ENCODE assay signal across 12 cellular contexts in genomic region chr10:22669163-22669711, GRCh38. TPM values are rescaled to one million over a fixed set of nuclear protein-coding genes. Genes with fewer than 3 reads are reported as not detected.
DNase-seq lines count a peak whose midpoint lies in the region; ATAC-seq and TF ChIP-seq lines count a peak whose summit lies in the region.
"Had no signal": no experiment of that assay in that cellular context is flagged by ENCODE, and none has a peak within 500 bp of the region (broad histone marks: within the 10 kb centered on the region; RNA-seq: fewer than 3 reads in every experiment).

No MANE protein-coding gene starts in this region.

- H3K4me2 ChIP-seq in H9 (ENCODE audit: insufficient read depth, insufficient read length, low read length) (no peak overlapping the region), mesendoderm (ENCODE audit: low read length) (no peak overlapping the region)

- intact Hi-C loops in naive thymus-derived CD4-positive, alpha-beta T cell (cut with micrococcal nuclease): loop anchor here (1.0 to 10.0 kb wide), 3 partner anchors 10 to 414 kb away; partner anchors contain the start of gene PIP4K2A (in 1 of the 2)

- H3K18ac ChIP-seq in H9 (ENCODE audit: insufficient read length, low read depth, low read length) (no peak overlapping the region), mesendoderm (ENCODE audit: low read length) (no peak overlapping the region)

- H2BK5ac ChIP-seq in H9 (ENCODE audit: insufficient read length, low read length) (no peak overlapping the region), mesendoderm (ENCODE audit: low read length) (no peak overlapping the region)

- TF ChIP-seq CTCF in H9 (conservative IDR thresholded peaks at IDR 0.05) (no peak), coronary artery (IDR thresholded peaks at IDR 0.05) (no peak)

- H4K91ac ChIP-seq in H9 (ENCODE audit: insufficient read length, low read depth, low read length): no peak overlapping the region

- peaks cover 50 to 56% of the 10 kb centered on the region in 2 experiments for H3K4me1 Mint-ChIP-seq in H9
- peaks cover 90 to 94% (median 90%) of the 10 kb centered on the region in 3 donors for H3K4me1 Mint-ChIP-seq in T-cell
- peaks cover 43 to 97% (median 91%) of the 10 kb centered on the region in 7 donors for H3K4me1 Mint-ChIP-seq in naive thymus-derived CD4-positive, alpha-beta T cell

- no peaks in the 10 kb centered on the region for H4K20me1 ChIP-seq in H9 (ENCODE audit: control insufficient read depth, insufficient read depth, insufficient read length)

- H3K9ac ChIP-seq in H9 (ENCODE audit: extremely low read depth, insufficient read length, low read length) (no peak overlapping the region), mesendoderm (ENCODE audit: low read length) (no peak overlapping the region)

- H3K79me1 ChIP-seq in H9 (ENCODE audit: insufficient read depth, low read depth, low read length, poor library complexity, severe bottlenecking) (peaks cover 3% of the 10 kb centered on the region), mesendoderm (ENCODE audit: low read length) (peaks cover 10% of the 10 kb centered on the region)

- no peak overlapping the region for H3T11ph ChIP-seq in H9 (ENCODE audit: low read length)

- H2AK5ac ChIP-seq in H9 (ENCODE audit: insufficient read length, low read length): no peak overlapping the region
- H2AK5ac ChIP-seq in mesendoderm (ENCODE audit: low read length): no peak overlapping the region

- H3K56ac ChIP-seq in H9 (ENCODE audit: insufficient read length, low read depth, low read length) (no peak overlapping the region), mesendoderm (ENCODE audit: low read length) (no peak overlapping the region)

- no peak overlapping the region for H2AFZ ChIP-seq in H9 (ENCODE audit: low read length)

- H2BK15ac ChIP-seq in H9 (ENCODE audit: low read depth, low read length) (no peak overlapping the region), mesendoderm (replicated peaks; ENCODE audit: low read depth) (no peak overlapping the region)

- CTCF ChIA-PET in T-cell (lab: Charles Lee): interaction anchor here in 1 of 2 donors (1.1 to 1.9 kb wide), 3 partner anchors 10 to 15 kb away, joined by 3 to 6 read pairs (median 5); no protein-coding TSS in a partner anchor
- CTCF ChIA-PET in naive thymus-derived CD4-positive, alpha-beta T cell (lab: Charles Lee): interaction anchor here (0.6 to 1.2 kb wide), 2 partner anchors 14 to 88 kb away, joined by 4 read pairs; no protein-coding TSS in a partner anchor

- H3K27me3 Mint-ChIP-seq in H9 (ENCODE audit: low read depth) (no peaks in the 10 kb centered on the region), T-cell (no peaks in the 10 kb centered on the region)
- H3K27me3 Mint-ChIP-seq in naive thymus-derived CD4-positive, alpha-beta T cell: no peaks in the 10 kb centered on the region

- H3K27ac Mint-ChIP-seq in H9: peak overlapping the region; percentile 21 to 85 (median 62); a peak in 5 of 7 replicates
- H3K27ac Mint-ChIP-seq in T-cell: peak overlapping the region; percentile 93 to 95
- peak overlapping the region; percentile 74 to 97 (median 89) for H3K27ac Mint-ChIP-seq in naive thymus-derived CD4-positive, alpha-beta T cell

- H3K14ac ChIP-seq in H9 (ENCODE audit: insufficient read depth, low read length): no peak overlapping the region

- H3K27ac ChIP-seq in H9 (ENCODE audit: insufficient read length, low read depth, low read length): no peak overlapping the region
- peak overlapping the region; percentile 12 for H3K27ac ChIP-seq in naive thymus-derived CD4-positive, alpha-beta T cell (ENCODE audit: low read depth, low read length)
- H3K27ac ChIP-seq in mesendoderm (ENCODE audit: low read depth, low read length): no peak overlapping the region
- H3K27ac ChIP-seq in coronary artery: no peak overlapping the region

- POLR2A ChIA-PET in T-cell (lab: Charles Lee): interaction anchor here (0.6 to 1.1 kb wide), 3 partner anchors 8 to 15 kb away, joined by 3 to 4 read pairs (median 4); no protein-coding TSS in a partner anchor
- POLR2A ChIA-PET in naive thymus-derived CD4-positive, alpha-beta T cell (lab: Charles Lee): interaction anchor here (0.9 to 9.0 kb wide), 7 partner anchors 12 to 46 kb away, joined by 3 to 145 read pairs (median 13); partner anchors contain the start of gene PIP4K2A

- WGBS in H9 (ENCODE audit: extremely low coverage, insufficient read length, low lambda C conversion rate): no CpG with 5 or more reads among the region's 13 CpGs
- WGBS in mesendoderm (ENCODE audit: extremely low coverage, insufficient coverage, low lambda C conversion rate): no CpG with 5 or more reads among the region's 13 CpGs

- H3K9me3 Mint-ChIP-seq in H9 (no peaks in the 10 kb centered on the region), T-cell (no peaks in the 10 kb centered on the region)
- H3K9me3 Mint-ChIP-seq in naive thymus-derived CD4-positive, alpha-beta T cell: peaks cover 0 to 2% (median 0%) of the 10 kb centered on the region in 11 donors

- no peaks in the 10 kb centered on the region for H3K36me3 ChIP-seq in naive thymus-derived CD4-positive, alpha-beta T cell (ENCODE audit: control insufficient read depth in 2 of 3, insufficient read depth in 3 of 3, low read length in 3 of 3)
- H3K36me3 ChIP-seq in mesendoderm (ENCODE audit: control insufficient read depth, insufficient read depth, low read length): no peaks in the 10 kb centered on the region
- H3K36me3 ChIP-seq: stomach had no signal

- H3K4me3 Mint-ChIP-seq in H9 (no peak overlapping the region), T-cell (peak overlapping the region; percentile 42 to 79 (median 44))
- H3K4me3 Mint-ChIP-seq in naive thymus-derived CD4-positive, alpha-beta T cell: peak overlapping the region; percentile 5 to 92 (median 72)

- H3K23me2 ChIP-seq in H9 (ENCODE audit: insufficient read length, low read depth, low read length, poor library complexity, severe bottlenecking): no peaks in the 10 kb centered on the region

- no peaks in the 10 kb centered on the region for H3K9me3 ChIP-seq in H9 (ENCODE audit: control insufficient read depth, low read depth, low read length)
- no peaks in the 10 kb centered on the region for H3K9me3 ChIP-seq in naive thymus-derived CD4-positive, alpha-beta T cell (ENCODE audit: control insufficient read depth in 2 of 3, low read length in 3 of 3)
- H3K9me3 ChIP-seq: stomach had no signal

- H4K5ac ChIP-seq in H9 (ENCODE audit: insufficient read length, low read depth, low read length) (no peak overlapping the region), mesendoderm (ENCODE audit: low read length) (no peak overlapping the region)

- H2BK20ac ChIP-seq in H9 (ENCODE audit: low read depth, low read length, poor library complexity, severe bottlenecking): no peak overlapping the region

- peak overlapping the region; percentile 27 for H3K4me3 ChIP-seq in naive thymus-derived CD4-positive, alpha-beta T cell (ENCODE audit: low read length)
- H3K4me3 ChIP-seq in mesendoderm (ENCODE audit: low read length) (no peak overlapping the region), coronary artery (no peak overlapping the region)
- H3K4me3 ChIP-seq: stomach had no signal

- H3K36me3 Mint-ChIP-seq in H9 (ENCODE audit: insufficient read depth in 1 of 3, low read depth in 3 of 3): no peaks in the 10 kb centered on the region; a peak in 1 of 7 replicates
- no peaks in the 10 kb centered on the region for H3K36me3 Mint-ChIP-seq in T-cell
- peaks cover 0 to 8% (median 0%) of the 10 kb centered on the region in 5 donors for H3K36me3 Mint-ChIP-seq in naive thymus-derived CD4-positive, alpha-beta T cell

- H2BK120ac ChIP-seq in H9 (ENCODE audit: low read depth, low read length, poor library complexity, severe bottlenecking) (no peak overlapping the region), mesendoderm (ENCODE audit: low read depth, low read length) (no peak overlapping the region)

- H3K27me3 ChIP-seq in H9 (ENCODE audit: insufficient read depth, low read length): no peaks in the 10 kb centered on the region
- no peaks in the 10 kb centered on the region for H3K27me3 ChIP-seq in naive thymus-derived CD4-positive, alpha-beta T cell (ENCODE audit: control insufficient read depth in 2 of 2, insufficient read depth in 2 of 2, low read length in 2 of 2)
- H3K27me3 ChIP-seq in mesendoderm (ENCODE audit: insufficient read depth, low read length, poor library complexity): no peaks in the 10 kb centered on the region
- H3K27me3 ChIP-seq: stomach had no signal

- H3K4ac ChIP-seq in H9 (ENCODE audit: low read depth, low read length): no peak overlapping the region
- no peak overlapping the region for H3K4ac ChIP-seq in mesendoderm (ENCODE audit: low read depth, low read length)

- H3K23ac ChIP-seq in H9 (ENCODE audit: insufficient read length, low read depth, low read length) (no peak overlapping the region), mesendoderm (ENCODE audit: low read length) (no peak overlapping the region)

- H4K8ac ChIP-seq in H9 (replicated peaks; ENCODE audit: insufficient read length, low read depth, low read length): no peak overlapping the region
- no peak overlapping the region for H4K8ac ChIP-seq in mesendoderm (ENCODE audit: low read depth, low read length)

- H3K79me2 ChIP-seq in H9 (ENCODE audit: insufficient read depth, low read length) (peaks cover 9% of the 10 kb centered on the region; the same call in 1 of the 2 replicates), mesendoderm (ENCODE audit: control insufficient read depth, insufficient read depth, low read length) (peaks cover 16% of the 10 kb centered on the region)

- DNase-seq in H9 (no peak), T-cell (no peak), mesendoderm (no peak), coronary artery (ENCODE audit: low spot score) (no peak)
- no peak for DNase-seq in naive thymus-derived CD4-positive, alpha-beta T cell
- DNase-seq: DMS79; nucleus accumbens; SIG-M5; stimulated activated CD4-positive, alpha-beta T cell treated with anti-CD3 and anti-CD28 coated beads, Interleukin-15, amount 100 ng/mL, for 24 hours; stomach had no signal

- peak; percentile 46 for ATAC-seq in GM18520 (IDR thresholded peaks at IDR 0.05; ENCODE audit: unreplicated experiment)
- no peak for ATAC-seq in T-cell (replicated peaks in 1 of 4)
- ATAC-seq in naive thymus-derived CD4-positive, alpha-beta T cell: peak; percentile 32
- ATAC-seq in GM18867 (IDR thresholded peaks at IDR 0.05; ENCODE audit: unreplicated experiment): no peak

- no peak overlapping the region for H2BK12ac ChIP-seq in H9 (ENCODE audit: insufficient read length, low read depth, low read length)

- H3K4me1 ChIP-seq in H9 (ENCODE audit: insufficient read depth, low read length) (peaks cover 12% of the 10 kb centered on the region), mesendoderm (ENCODE audit: control insufficient read depth, low read depth, low read length) (no peaks in the 10 kb centered on the region)
- peaks cover 70 to 83% of the 10 kb centered on the region in 2 donors for H3K4me1 ChIP-seq in naive thymus-derived CD4-positive, alpha-beta T cell (ENCODE audit: control insufficient read depth in 2 of 2, insufficient read depth in 2 of 2, low read length in 2 of 2)

RNA-seq across cellular contexts. Expression of gene PIP4K2A, which starts 45.1 kb away (rescaled TPM):
- total RNA-seq in H9 (2021) (33.3 and 33.6 TPM in 2 replicates), T-cell (100 to 1,000 TPM; 129 to 238 (median 160) TPM)
- total RNA-seq in naive thymus-derived CD4-positive, alpha-beta T cell: 100 to 1,000 TPM; 110 to 152 (median 140) TPM
- polyA plus RNA-seq in naive thymus-derived CD4-positive, alpha-beta T cell: 10 to 100 TPM; 40.9 to 43.5 TPM
- 12.9 TPM for polyA plus RNA-seq in mesendoderm (2013, experiment 1 of 2)
- polyA plus RNA-seq in mesendoderm (2013, experiment 2 of 2): 12.4 TPM

Comparison
In these comparisons a context has a peak if more than half of its experiments do, and no peak if none do; other contexts are left out.
1. ATAC-seq: peak in GM18520 (single experiment) and naive thymus-derived CD4-positive, alpha-beta T cell (single experiment); none in T-cell (0 of 4) and GM18867 (single experiment).
2. H3K4me3 Mint-ChIP-seq: peak in T-cell (3 of 3) and naive thymus-derived CD4-positive, alpha-beta T cell (10 of 10); none in H9 (0 of 2).
3. Peak in every context shown above with its lines, with median percentiles within 50 percentile points of each other: H3K27ac Mint-ChIP-seq.